8 cellular contexts compared by ENCODE assay signal in the genomic region with DNA sequence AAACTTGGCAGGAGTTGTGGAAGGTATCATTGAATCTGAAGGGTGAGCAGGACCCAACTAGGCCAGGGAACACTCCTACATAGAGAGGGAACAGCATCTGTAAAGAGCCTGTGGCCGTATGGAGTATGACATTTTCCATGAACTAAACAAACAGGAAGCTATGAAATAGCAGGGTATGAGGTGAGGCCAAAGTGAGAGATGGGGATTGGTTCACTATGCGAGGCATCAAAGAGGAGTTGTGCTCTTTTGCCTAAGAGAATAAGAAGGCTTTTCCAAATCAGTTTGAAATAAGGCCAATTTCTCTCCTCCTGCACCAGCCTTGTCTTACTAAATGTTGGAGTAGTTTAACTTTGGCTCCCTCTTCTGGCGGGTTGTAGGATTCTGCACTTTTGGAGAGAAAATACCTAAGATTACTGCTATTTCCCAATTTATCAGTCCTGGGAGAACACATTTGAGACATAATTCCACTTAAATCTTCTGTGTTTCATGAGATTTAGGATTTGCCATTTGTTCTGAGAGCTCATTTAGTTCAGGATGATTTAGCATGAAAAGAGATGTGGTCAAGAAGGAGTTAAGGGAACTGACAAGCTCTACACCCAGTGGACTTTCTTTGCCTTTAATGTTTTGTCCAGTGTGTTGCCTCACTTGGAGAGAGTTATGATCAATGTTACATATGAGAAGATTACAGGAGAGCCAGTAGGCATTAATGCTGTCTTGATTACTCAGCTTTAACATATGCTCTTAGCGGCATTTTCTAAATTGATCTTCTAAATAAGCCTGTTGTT. TPM values are rescaled to one million over a fixed set of nuclear protein-coding genes. Genes with fewer than 3 reads are reported as not detected.
DNase-seq lines count a peak whose midpoint lies in the region; ATAC-seq and TF ChIP-seq lines count a peak whose summit lies in the region.

No MANE protein-coding gene starts in this region.

- ATAC-seq in activated naive CD8-positive, alpha-beta T cell treated with anti-CD3 and anti-CD28 coated beads, Interleukin-2, amount 50 U/mL, for 24 hours = peak; percentile 73
- peak; percentile 44 to 78 (median 70) for ATAC-seq in heart right ventricle
- no peak for ATAC-seq in HG03175 (IDR thresholded peaks at IDR 0.05; ENCODE audit: unreplicated experiment)
- ATAC-seq in HG03039 (IDR thresholded peaks at IDR 0.05; ENCODE audit: unreplicated experiment) = no peak

- peaks cover 11% of the 10 kb centered on the region for H3K36me3 Mint-ChIP-seq in activated naive CD8-positive, alpha-beta T cell treated with anti-CD3 and anti-CD28 coated beads, Interleukin-2, amount 50 U/mL, for 24 hours (ENCODE audit: low read depth)

- no peak overlapping the region for H3K27ac ChIP-seq in heart right ventricle

- no peak overlapping the region for H3K4me3 Mint-ChIP-seq in activated naive CD8-positive, alpha-beta T cell treated with anti-CD3 and anti-CD28 coated beads, Interleukin-2, amount 50 U/mL, for 24 hours

- H3K27me3 ChIP-seq in heart right ventricle = no peaks in the 10 kb centered on the region

- H3K4me1 ChIP-seq in heart right ventricle = peaks cover 0 to 18% (median 10%) of the 10 kb centered on the region in 9 donors

- DNase-seq in Daoy (ENCODE audit: low read depth) (peak; percentile 63), RPMI8226 (peak; percentile 71), heart right ventricle (peak in 1 of 2 donors; percentile 43), retinal pigment epithelial cell (ENCODE audit: low read depth) (peak; percentile 24)
- peak; percentile 40 for DNase-seq in activated naive CD8-positive, alpha-beta T cell treated with anti-CD3 and anti-CD28 coated beads, Interleukin-2, amount 50 U/mL, for 24 hours

- TF ChIP-seq CTCF in LNCAP (IDR thresholded peaks at IDR 0.05) (peak; percentile 85), heart right ventricle (IDR thresholded peaks at IDR 0.05) (peak; percentile 45 to 89 (median 77)), retinal pigment epithelial cell (conservative IDR thresholded peaks at IDR 0.05; ENCODE audit: low read depth, low read length) (peak; percentile 79)

- H3K27me3 Mint-ChIP-seq in activated naive CD8-positive, alpha-beta T cell treated with anti-CD3 and anti-CD28 coated beads, Interleukin-2, amount 50 U/mL, for 24 hours = no peaks in the 10 kb centered on the region

- 37 to 38% methylated on average over 4 of the region's 4 CpGs for WGBS in heart right ventricle, 2 donors

- peaks cover 0 to 66% (median 0%) of the 10 kb centered on the region in 9 donors for H3K36me3 ChIP-seq in heart right ventricle

- no peaks in the 10 kb centered on the region for H3K9me3 ChIP-seq in heart right ventricle

- intact Hi-C loops in heart right ventricle (cut with DNase I) = loop anchor here (1.0 to 10.0 kb wide), 13 partner anchors 49 to 679 kb away; a partner anchor contains a TSS

- H3K4me1 Mint-ChIP-seq in activated naive CD8-positive, alpha-beta T cell treated with anti-CD3 and anti-CD28 coated beads, Interleukin-2, amount 50 U/mL, for 24 hours = peaks cover 21% of the 10 kb centered on the region

- H3K4me3 ChIP-seq in heart right ventricle (no peak overlapping the region), retinal pigment epithelial cell (ENCODE audit: low read length) (no peak overlapping the region)

- H3K9me3 Mint-ChIP-seq in activated naive CD8-positive, alpha-beta T cell treated with anti-CD3 and anti-CD28 coated beads, Interleukin-2, amount 50 U/mL, for 24 hours = no peaks in the 10 kb centered on the region

- H3K27ac Mint-ChIP-seq in activated naive CD8-positive, alpha-beta T cell treated with anti-CD3 and anti-CD28 coated beads, Interleukin-2, amount 50 U/mL, for 24 hours = no peak overlapping the region

RNA-seq across cellular contexts. Expression of a gene that starts 55.4 kb away (rescaled TPM):
- total RNA-seq in Daoy (2014; rRNA removed; shearing (Covaris generic)) = 2.7 and 2.8 TPM in 2 replicates
- total RNA-seq in heart right ventricle = 10 to 100 TPM; 17.1 to 31.4 (median 25.9) TPM
- 10 to 100 TPM in 1 of 2 donors, 1 to 10 TPM in 1; 2.2 to 16.1 TPM for polyA plus RNA-seq in heart right ventricle

Comparison
In these comparisons a context has a peak if more than half of its experiments do, and no peak if none do; other contexts are left out.
1. ATAC-seq: peak in activated naive CD8-positive, alpha-beta T cell treated with anti-CD3 and anti-CD28 coated beads, Interleukin-2, amount 50 U/mL, for 24 hours (single experiment) and heart right ventricle (8 of 8); none in HG03175 (single experiment) and HG03039 (single experiment).
2. Peak in every context shown above with its lines, with median percentiles within 50 percentile points of each other: CTCF ChIP-seq.